Comparison of ENCODE assay signal across 8 cellular contexts in genomic region chr12:48980953-48981756, GRCh38. TPM values are rescaled to one million over a fixed set of nuclear protein-coding genes. Genes with fewer than 3 reads are reported as not detected.
DNase-seq lines count a peak whose midpoint lies in the region; ATAC-seq, FAIRE-seq and TF ChIP-seq lines count a peak whose summit lies in the region.

No MANE protein-coding gene starts in this region.

- peaks cover 0 to 5% (median 0%) of the 10 kb centered on the region in 7 donors for H3K9me3 Mint-ChIP-seq in CD4-positive, CD25-positive, alpha-beta regulatory T cell

- peaks cover 73% of the 10 kb centered on the region for H3K27me3 Mint-ChIP-seq in CD4-positive, CD25-positive, alpha-beta regulatory T cell

- no peaks in the 10 kb centered on the region for H3K9me3 ChIP-seq in CD4-positive, CD25-positive, alpha-beta regulatory T cell (ENCODE audit: control insufficient read depth in 2 of 2, low read length in 2 of 2)
- H3K9me3 ChIP-seq in NT2/D1 (ENCODE audit: insufficient read depth, low read length) (peaks cover 16% of the 10 kb centered on the region; the same call in 1 of the 2 replicates), GM12878 (replicated peaks; ENCODE audit: control insufficient read depth, insufficient read depth, low read length) (no peaks in the 10 kb centered on the region), right lobe of liver (no peaks in the 10 kb centered on the region), thoracic aorta (no peaks in the 10 kb centered on the region), kidney (ENCODE audit: control insufficient read depth in 1 of 2, low read length in 2 of 2) (no peaks in the 10 kb centered on the region)

- intact Hi-C loops in GM12878 (cut with micrococcal nuclease; ENCODE audit: unreplicated experiment) = no loop called here
- intact Hi-C loops in right lobe of liver (cut with DNase I) = no loop called here
- intact Hi-C loops in kidney (cut with DNase I) = no loop called here

- H3K27ac Mint-ChIP-seq in CD4-positive, CD25-positive, alpha-beta regulatory T cell = peak overlapping the region; percentile 63 to 92 (median 91)

- H3K4me1 Mint-ChIP-seq in CD4-positive, CD25-positive, alpha-beta regulatory T cell = peaks cover 0 to 49% (median 18%) of the 10 kb centered on the region in 4 donors

- H3K4me3 ChIP-seq in CD4-positive, CD25-positive, alpha-beta regulatory T cell (ENCODE audit: low read depth, low read length) = peak overlapping the region; percentile 48
- peak overlapping the region; percentile 43 for H3K4me3 ChIP-seq in NT2/D1 (ENCODE audit: insufficient read length, low read depth)
- H3K4me3 ChIP-seq in GM12878 = no peak overlapping the region; the same call in 1 of the 2 replicates
- H3K4me3 ChIP-seq in right lobe of liver = peak overlapping the region in 2 of 3 donors; percentile 4 to 9
- H3K4me3 ChIP-seq in thoracic aorta = peak overlapping the region; percentile 63
- H3K4me3 ChIP-seq in kidney (ENCODE audit: low read length in 2 of 2) = peak overlapping the region in 1 of 2 donors; percentile 41

- H3K4me1 ChIP-seq in CD4-positive, CD25-positive, alpha-beta regulatory T cell (ENCODE audit: control insufficient read depth, insufficient read depth, low read length, poor library complexity, severe bottlenecking) = peaks cover 51% of the 10 kb centered on the region
- peaks cover 29% of the 10 kb centered on the region for H3K4me1 ChIP-seq in NT2/D1 (ENCODE audit: insufficient read depth, insufficient read length)
- peaks cover 34% of the 10 kb centered on the region for H3K4me1 ChIP-seq in GM12878 (ENCODE audit: control insufficient read depth, insufficient read depth, low read length)
- H3K4me1 ChIP-seq in right lobe of liver = peaks cover 4 to 34% (median 16%) of the 10 kb centered on the region in 4 donors
- H3K4me1 ChIP-seq in thoracic aorta (ENCODE audit: control insufficient read depth in 1 of 2, low read depth in 2 of 2) = peaks cover 32 to 55% of the 10 kb centered on the region in 2 donors
- peaks cover 17 to 32% of the 10 kb centered on the region in 2 donors for H3K4me1 ChIP-seq in kidney (ENCODE audit: control insufficient read depth in 1 of 2, insufficient read depth in 1 of 2, low read depth in 1 of 2, low read length in 2 of 2)

- CTCF ChIA-PET in GM12878 (lab: Yijun Ruan, JAX) = interaction anchor here (0.7 to 9.5 kb wide), 6 partner anchors 7 to 128 kb away, joined by 3 to 106 read pairs (median 25); partner anchors contain the start of genes DDX23, RND1 and WNT10B

- POLR2A ChIA-PET in GM12878 (lab: Charles Lee) = no interaction called here

- SMC1A ChIA-PET in GM12878 (lab: Charles Lee; ENCODE audit: uncharacterized antibody, unreplicated experiment) = no interaction called here

- peak; percentile 44 to 50 for ATAC-seq in CD4-positive, CD25-positive, alpha-beta regulatory T cell (ENCODE audit: low read depth in 2 of 2)
- ATAC-seq in GM12878 = no peak
- peak; percentile 32 to 53 (median 46) for ATAC-seq in right lobe of liver
- ATAC-seq in thoracic aorta (ENCODE audit: insufficient number of reproducible peaks, low FRiP score, low read depth) = no peak
- no peak for ATAC-seq in GM18505 (IDR thresholded peaks at IDR 0.05; ENCODE audit: unreplicated experiment)
- ATAC-seq in GM21786 (IDR thresholded peaks at IDR 0.05; ENCODE audit: unreplicated experiment) = no peak

- H3K79me2 ChIP-seq in GM12878 (ENCODE audit: control insufficient read depth, insufficient read depth, low read length) = no peaks in the 10 kb centered on the region

- RAD21 ChIA-PET in GM12878 (lab: Charles Lee; ENCODE audit: unreplicated experiment) = no interaction called here

- WGBS in GM12878 (ENCODE audit: insufficient coverage, insufficient replicate concordance, low lambda C conversion rate, missing lambda C conversion rate) = 11% methylated on average over 86 of the region's 91 CpGs
- WGBS in right lobe of liver (ENCODE audit: insufficient coverage, low coverage, low lambda C conversion rate, missing lambda C conversion rate) = 12% methylated on average over 9 of the region's 91 CpGs

- no peaks in the 10 kb centered on the region for H3K36me3 ChIP-seq in CD4-positive, CD25-positive, alpha-beta regulatory T cell (ENCODE audit: control insufficient read depth, insufficient read depth, low read length)
- H3K36me3 ChIP-seq in NT2/D1 (ENCODE audit: insufficient read depth, insufficient read length, low read length) = no peaks in the 10 kb centered on the region
- H3K36me3 ChIP-seq in GM12878 (ENCODE audit: control insufficient read depth in 2 of 2, insufficient read depth in 2 of 2, low read length in 1 of 2) = no peaks in the 10 kb centered on the region
- H3K36me3 ChIP-seq in right lobe of liver = no peaks in the 10 kb centered on the region
- no peaks in the 10 kb centered on the region for H3K36me3 ChIP-seq in thoracic aorta
- no peaks in the 10 kb centered on the region for H3K36me3 ChIP-seq in kidney (ENCODE audit: control insufficient read depth in 1 of 2, insufficient read depth in 2 of 2, low read length in 2 of 2)

- FAIRE-seq in GM12878 (lab: Jason Lieb, UNC) (no peak), kidney (lab: Jason Lieb, UNC) (no peak)

- no peak for TF ChIP-seq POLR2A in GM12878 (IDR thresholded peaks at IDR 0.05; ENCODE audit: low read depth, low read length)
- no peak for TF ChIP-seq POLR2A in right lobe of liver (IDR thresholded peaks at IDR 0.05)
- TF ChIP-seq POLR2A in GM18505 (IDR thresholded peaks at IDR 0.05; ENCODE audit: borderline replicate concordance, extremely low read depth, insufficient read depth, insufficient read length) = no peak

- H3K4me3 Mint-ChIP-seq in CD4-positive, CD25-positive, alpha-beta regulatory T cell = peak overlapping the region; percentile 18 to 92 (median 90)

- in situ Hi-C loops in GM12878 (cut with MboI) = no loop called here

- no peak overlapping the region for H3K27ac ChIP-seq in CD4-positive, CD25-positive, alpha-beta regulatory T cell (ENCODE audit: insufficient read depth, low read length, poor library complexity, severe bottlenecking)
- H3K27ac ChIP-seq in GM12878 (ENCODE audit: control insufficient read depth, insufficient read depth) (no peak overlapping the region), right lobe of liver (no peak overlapping the region), thoracic aorta (no peak overlapping the region), kidney (ENCODE audit: low read depth in 2 of 2, low read length in 2 of 2) (no peak overlapping the region)

- H2AFZ ChIP-seq in GM12878 (ENCODE audit: control insufficient read depth, low read depth, low read length) = no peak overlapping the region

- no peak for TF ChIP-seq CTCF in GM12878 (IDR thresholded peaks at IDR 0.05 in 2 of 3, conservative IDR thresholded peaks at IDR 0.05 in 1 of 3; ENCODE audit: control insufficient read depth in 2 of 3, extremely low read depth in 1 of 3, insufficient read depth in 1 of 3, low read depth in 3 of 3, low read length in 3 of 3)
- TF ChIP-seq CTCF in right lobe of liver (IDR thresholded peaks at IDR 0.05) = peak in 2 of 4 donors; percentile 7 to 27
- TF ChIP-seq CTCF in thoracic aorta (IDR thresholded peaks at IDR 0.05) = no peak
- no peak for TF ChIP-seq CTCF in kidney (IDR thresholded peaks at IDR 0.05; ENCODE audit: borderline replicate concordance, extremely low read depth, insufficient read depth)

- TF ChIP-seq EP300 in GM12878 (IDR thresholded peaks at IDR 0.05; ENCODE audit: borderline replicate concordance in 1 of 2, control insufficient read depth in 1 of 2, low read depth in 2 of 2, low read length in 2 of 2) = no peak

- no peak for TF ChIP-seq RAD21 in GM12878 (IDR thresholded peaks at IDR 0.05; ENCODE audit: insufficient read depth, low read depth, low read length)

- H4K20me1 ChIP-seq in GM12878 (ENCODE audit: control insufficient read depth, insufficient read depth) = no peaks in the 10 kb centered on the region; the same call in 1 of the 2 replicates

- peak; percentile 44 to 84 (median 61) for DNase-seq in CD4-positive, CD25-positive, alpha-beta regulatory T cell
- no peak for DNase-seq in NT2/D1 (ENCODE audit: low read depth, low spot score)
- no peak for DNase-seq in GM12878 (ENCODE audit: low read depth, low spot score)
- DNase-seq in right lobe of liver = peak in 1 of 3 donors; percentile 37
- DNase-seq in thoracic aorta (ENCODE audit: low spot score) = no peak
- DNase-seq in kidney = no peak

- BruUV-seq in GM12878 (replicated peaks; lab: Mats Ljungman, UMichigan) = no TSS peak

- peak overlapping the region; percentile 53 for H3K4me2 ChIP-seq in GM12878 (ENCODE audit: control insufficient read depth, insufficient read depth)

- peaks cover 31% of the 10 kb centered on the region for H3K27me3 ChIP-seq in CD4-positive, CD25-positive, alpha-beta regulatory T cell (ENCODE audit: control insufficient read depth, insufficient read depth, low read length)
- peaks cover 81% of the 10 kb centered on the region for H3K27me3 ChIP-seq in NT2/D1 (ENCODE audit: insufficient read depth, insufficient read length)
- H3K27me3 ChIP-seq in GM12878 (replicated peaks in 1 of 2; ENCODE audit: control insufficient read depth in 2 of 2, insufficient read depth in 2 of 2, low read length in 1 of 2) = peaks cover 26 to 42% of the 10 kb centered on the region in 2 experiments
- peaks cover 8 to 51% of the 10 kb centered on the region in 2 donors for H3K27me3 ChIP-seq in right lobe of liver
- peaks cover 15% of the 10 kb centered on the region for H3K27me3 ChIP-seq in thoracic aorta (replicated peaks; ENCODE audit: insufficient read depth)

- peak overlapping the region; percentile 74 for H3K9ac ChIP-seq in NT2/D1 (ENCODE audit: insufficient read length, low read depth)
- H3K9ac ChIP-seq in GM12878 (ENCODE audit: control insufficient read depth, insufficient read depth, low read length) = no peak overlapping the region
- no peak overlapping the region for H3K9ac ChIP-seq in kidney (ENCODE audit: low read length in 2 of 2)

- H3K36me3 Mint-ChIP-seq in CD4-positive, CD25-positive, alpha-beta regulatory T cell = no peaks in the 10 kb centered on the region

RNA-seq across cellular contexts. Expression of gene WNT1, which starts 3.0 kb away (rescaled TPM):
- total RNA-seq in CD4-positive, CD25-positive, alpha-beta regulatory T cell = 0.62 TPM
- polyA plus RNA-seq in CD4-positive, CD25-positive, alpha-beta regulatory T cell = under 1 TPM in 1 of 4 donors, not detected in 3; 0.39 TPM
- total RNA-seq in GM12878 (2013; cell fraction: nucleolus; rRNA removed) = not detected in 2 replicates
- not detected in 2 replicates for total RNA-seq in GM12878 (2014; rRNA removed)
- total RNA-seq in GM12878 (2014; rRNA removed; fragmentation: Illumina TruSeq; extraction: Trizol) = not detected in 2 replicates
- total RNA-seq in GM12878 (2021) = not detected in 2 replicates
- not detected for polyA plus RNA-seq in GM12878 (2011; ENCODE audit: low read depth)
- not detected in 2 replicates for polyA plus RNA-seq in GM12878 (2011; rRNA removed)
- polyA plus RNA-seq in GM12878 (2011; cell fraction: cytosol; rRNA removed) = 0.13 TPM in 1 of 2 replicates, not detected in the other
- polyA plus RNA-seq in GM12878 (2011; cell fraction: nucleus; rRNA removed) = 0.12 and 0.37 TPM in 2 replicates
- not detected in 2 replicates for polyA plus RNA-seq in GM12878 (2012)
- polyA plus RNA-seq in GM12878 (2014; fragmentation: Illumina TruSeq; extraction: Trizol) = not detected in 2 replicates
- polyA plus RNA-seq in GM12878 (2014; fragmentation: Nextera tagmentation; extraction: Ambion mirVana) = not detected
- polyA plus RNA-seq in GM12878 (2014; rRNA removed) = not detected in 2 replicates
- not detected for polyA plus RNA-seq in GM12878 (2016; fragmentation: Nextera tagmentation; extraction: Ambion mirVana)
- polyA minus RNA-seq in GM12878 (2011; rRNA and poly(A)+ RNA removed) = not detected in 2 replicates
- polyA minus RNA-seq in GM12878 (2011; cell fraction: cytosol; rRNA and poly(A)+ RNA removed) = not detected in 2 replicates
- not detected in 2 replicates for polyA minus RNA-seq in GM12878 (2011; cell fraction: nucleus; rRNA and poly(A)+ RNA removed)
- total RNA-seq in right lobe of liver = not detected
- total RNA-seq in thoracic aorta = 1 to 10 TPM in 1 of 2 donors, not detected in 1; 1.2 TPM
- not detected for total RNA-seq in kidney
- polyA plus RNA-seq in kidney (ENCODE audit: insufficient read depth, low read depth, low replicate concordance) = not detected

RNA-seq across cellular contexts. Expression of gene WNT10B, which starts 9.6 kb away (rescaled TPM):
- total RNA-seq in CD4-positive, CD25-positive, alpha-beta regulatory T cell = 1.6 TPM
- polyA plus RNA-seq in CD4-positive, CD25-positive, alpha-beta regulatory T cell = not detected
- 2.5 and 2.8 TPM in 2 replicates for total RNA-seq in GM12878 (2013; cell fraction: nucleolus; rRNA removed)
- total RNA-seq in GM12878 (2014; rRNA removed) = 0.27 and 0.45 TPM in 2 replicates
- 0.27 and 0.37 TPM in 2 replicates for total RNA-seq in GM12878 (2014; rRNA removed; fragmentation: Illumina TruSeq; extraction: Trizol)
- total RNA-seq in GM12878 (2021) = 0.61 and 0.95 TPM in 2 replicates
- not detected for polyA plus RNA-seq in GM12878 (2011; ENCODE audit: low read depth)
- polyA plus RNA-seq in GM12878 (2011; rRNA removed) = 1.1 and 1.5 TPM in 2 replicates
- 1.5 and 1.9 TPM in 2 replicates for polyA plus RNA-seq in GM12878 (2011; cell fraction: cytosol; rRNA removed)
- polyA plus RNA-seq in GM12878 (2011; cell fraction: nucleus; rRNA removed) = 3.3 and 5.2 TPM in 2 replicates
- polyA plus RNA-seq in GM12878 (2012) = 0.10 and 0.19 TPM in 2 replicates
- polyA plus RNA-seq in GM12878 (2014; fragmentation: Illumina TruSeq; extraction: Trizol) = 0.16 and 0.22 TPM in 2 replicates
- polyA plus RNA-seq in GM12878 (2014; fragmentation: Nextera tagmentation; extraction: Ambion mirVana) = under 1 TPM; 0.09 to 0.10 TPM
- polyA plus RNA-seq in GM12878 (2014; rRNA removed) = 0.70 and 0.73 TPM in 2 replicates
- under 1 TPM; 0.21 to 0.46 TPM for polyA plus RNA-seq in GM12878 (2016; fragmentation: Nextera tagmentation; extraction: Ambion mirVana)
- 0.66 and 0.98 TPM in 2 replicates for polyA minus RNA-seq in GM12878 (2011; rRNA and poly(A)+ RNA removed)
- polyA minus RNA-seq in GM12878 (2011; cell fraction: cytosol; rRNA and poly(A)+ RNA removed) = 1.3 TPM in 1 of 2 replicates, not detected in the other
- 1.6 and 1.8 TPM in 2 replicates for polyA minus RNA-seq in GM12878 (2011; cell fraction: nucleus; rRNA and poly(A)+ RNA removed)
- under 1 TPM in 2 of 6 experiments, not detected in 4; 0.12 TPM for total RNA-seq in right lobe of liver
- 1 to 10 TPM in 1 of 2 donors, under 1 TPM in 1; 0.54 to 2.3 TPM for total RNA-seq in thoracic aorta
- 1.9 TPM for total RNA-seq in kidney
- polyA plus RNA-seq in kidney (ENCODE audit: insufficient read depth, low read depth, low replicate concordance) = not detected

RNA-seq across cellular contexts. Expression of gene DDN, which starts 18.0 kb away (rescaled TPM):
- 0.39 TPM for total RNA-seq in CD4-positive, CD25-positive, alpha-beta regulatory T cell
- polyA plus RNA-seq in CD4-positive, CD25-positive, alpha-beta regulatory T cell = not detected
- 3.6 and 4.6 TPM in 2 replicates for total RNA-seq in GM12878 (2013; cell fraction: nucleolus; rRNA removed)
- total RNA-seq in GM12878 (2014; rRNA removed) = 9.6 and 11.4 TPM in 2 replicates
- total RNA-seq in GM12878 (2014; rRNA removed; fragmentation: Illumina TruSeq; extraction: Trizol) = 5.1 and 5.5 TPM in 2 replicates
- total RNA-seq in GM12878 (2021) = 11.5 and 13.4 TPM in 2 replicates
- 1.5 TPM for polyA plus RNA-seq in GM12878 (2011; ENCODE audit: low read depth)
- polyA plus RNA-seq in GM12878 (2011; rRNA removed) = 1.5 and 2.0 TPM in 2 replicates
- 2.1 and 2.6 TPM in 2 replicates for polyA plus RNA-seq in GM12878 (2011; cell fraction: cytosol; rRNA removed)
- 4.1 and 5.1 TPM in 2 replicates for polyA plus RNA-seq in GM12878 (2011; cell fraction: nucleus; rRNA removed)
- polyA plus RNA-seq in GM12878 (2012) = 2.3 and 2.7 TPM in 2 replicates
- polyA plus RNA-seq in GM12878 (2014; fragmentation: Illumina TruSeq; extraction: Trizol) = 3.0 and 6.1 TPM in 2 replicates
- under 1 TPM; 0.10 to 0.22 TPM for polyA plus RNA-seq in GM12878 (2014; fragmentation: Nextera tagmentation; extraction: Ambion mirVana)
- polyA plus RNA-seq in GM12878 (2014; rRNA removed) = 7.4 and 10.1 TPM in 2 replicates
- polyA plus RNA-seq in GM12878 (2016; fragmentation: Nextera tagmentation; extraction: Ambion mirVana) = 1 to 10 TPM in 1 of 2 experiments, under 1 TPM in 1; 0.70 to 1.0 TPM
- polyA minus RNA-seq in GM12878 (2011; rRNA and poly(A)+ RNA removed) = 1.5 and 2.7 TPM in 2 replicates
- 1.3 and 1.5 TPM in 2 replicates for polyA minus RNA-seq in GM12878 (2011; cell fraction: cytosol; rRNA and poly(A)+ RNA removed)
- 1.7 and 2.6 TPM in 2 replicates for polyA minus RNA-seq in GM12878 (2011; cell fraction: nucleus; rRNA and poly(A)+ RNA removed)
- under 1 TPM in 2 of 6 experiments, not detected in 4; 0.18 to 0.19 TPM for total RNA-seq in right lobe of liver
- total RNA-seq in thoracic aorta = under 1 TPM in 1 of 2 donors, not detected in 1; 0.14 TPM
- total RNA-seq in kidney = not detected
- 27.0 TPM for polyA plus RNA-seq in kidney (ENCODE audit: insufficient read depth, low read depth, low replicate concordance)

RNA-seq across cellular contexts. Expression of gene ARF3, which starts 23.9 kb away (rescaled TPM):
- 79.4 TPM for total RNA-seq in CD4-positive, CD25-positive, alpha-beta regulatory T cell
- 10 to 100 TPM; 21.2 to 30.5 (median 23.6) TPM for polyA plus RNA-seq in CD4-positive, CD25-positive, alpha-beta regulatory T cell
- total RNA-seq in GM12878 (2013; cell fraction: nucleolus; rRNA removed) = 43.5 and 44.5 TPM in 2 replicates
- total RNA-seq in GM12878 (2014; rRNA removed) (59.2 and 60.3 TPM in 2 replicates), GM12878 (2014; rRNA removed; fragmentation: Illumina TruSeq; extraction: Trizol) (50.3 and 50.4 TPM in 2 replicates), GM12878 (2021) (163 and 169 TPM in 2 replicates), right lobe of liver (10 to 100 TPM; 30.9 to 50.7 (median 47.2) TPM), thoracic aorta (10 to 100 TPM; 63.4 to 65.8 TPM), kidney (229 TPM)
- polyA plus RNA-seq in GM12878 (2011; ENCODE audit: low read depth) = 52.8 TPM
- polyA plus RNA-seq in GM12878 (2011; rRNA removed) (222 and 263 TPM in 2 replicates), GM12878 (2014; fragmentation: Illumina TruSeq; extraction: Trizol) (93.4 and 95.4 TPM in 2 replicates), GM12878 (2014; fragmentation: Nextera tagmentation; extraction: Ambion mirVana) (10 to 100 TPM in 1 of 2 experiments, 1 to 10 TPM in 1; 8.7 to 13.2 TPM), GM12878 (2014; rRNA removed) (85.6 and 94.5 TPM in 2 replicates), GM12878 (2016; fragmentation: Nextera tagmentation; extraction: Ambion mirVana) (10 to 100 TPM; 67.2 to 81.5 TPM), kidney (ENCODE audit: insufficient read depth, low read depth, low replicate concordance) (111 TPM)
- polyA plus RNA-seq in GM12878 (2011; cell fraction: cytosol; rRNA removed) = 280 and 304 TPM in 2 replicates
- polyA plus RNA-seq in GM12878 (2011; cell fraction: nucleus; rRNA removed) = 114 and 134 TPM in 2 replicates
- polyA plus RNA-seq in GM12878 (2012) = 81.3 and 83.4 TPM in 2 replicates
- 138 and 178 TPM in 2 replicates for polyA minus RNA-seq in GM12878 (2011; rRNA and poly(A)+ RNA removed)
- polyA minus RNA-seq in GM12878 (2011; cell fraction: cytosol; rRNA and poly(A)+ RNA removed) = 35.9 and 43.8 TPM in 2 replicates
- polyA minus RNA-seq in GM12878 (2011; cell fraction: nucleus; rRNA and poly(A)+ RNA removed) = 16.8 and 38.7 TPM in 2 replicates

RNA-seq across cellular contexts. Expression of gene PRKAG1, which starts 37.4 kb away (rescaled TPM):
- total RNA-seq in CD4-positive, CD25-positive, alpha-beta regulatory T cell = 51.3 TPM
- polyA plus RNA-seq in CD4-positive, CD25-positive, alpha-beta regulatory T cell = 10 to 100 TPM; 59.3 to 83.8 (median 64.9) TPM
- 25.8 and 31.4 TPM in 2 replicates for total RNA-seq in GM12878 (2013; cell fraction: nucleolus; rRNA removed)
- 49.5 and 58.1 TPM in 2 replicates for total RNA-seq in GM12878 (2014; rRNA removed)
- total RNA-seq in GM12878 (2014; rRNA removed; fragmentation: Illumina TruSeq; extraction: Trizol) = 62.6 and 62.8 TPM in 2 replicates
- total RNA-seq in GM12878 (2021) = 43.7 and 46.4 TPM in 2 replicates
- 46.6 TPM for polyA plus RNA-seq in GM12878 (2011; ENCODE audit: low read depth)
- polyA plus RNA-seq in GM12878 (2011; rRNA removed) = 91.6 and 102 TPM in 2 replicates
- polyA plus RNA-seq in GM12878 (2011; cell fraction: cytosol; rRNA removed) = 68.6 and 71.3 TPM in 2 replicates
- polyA plus RNA-seq in GM12878 (2011; cell fraction: nucleus; rRNA removed) = 39.9 and 44.5 TPM in 2 replicates
- polyA plus RNA-seq in GM12878 (2012) = 35.3 and 41.2 TPM in 2 replicates
- 80.9 and 102 TPM in 2 replicates for polyA plus RNA-seq in GM12878 (2014; fragmentation: Illumina TruSeq; extraction: Trizol)
- polyA plus RNA-seq in GM12878 (2014; fragmentation: Nextera tagmentation; extraction: Ambion mirVana) = 10 to 100 TPM; 61.5 to 70.9 TPM
- polyA plus RNA-seq in GM12878 (2014; rRNA removed) = 38.3 and 44.5 TPM in 2 replicates
- polyA plus RNA-seq in GM12878 (2016; fragmentation: Nextera tagmentation; extraction: Ambion mirVana) = 10 to 100 TPM; 58.5 to 60.3 TPM
- 45.2 and 54.1 TPM in 2 replicates for polyA minus RNA-seq in GM12878 (2011; rRNA and poly(A)+ RNA removed)
- 14.2 and 23.2 TPM in 2 replicates for polyA minus RNA-seq in GM12878 (2011; cell fraction: cytosol; rRNA and poly(A)+ RNA removed)
- polyA minus RNA-seq in GM12878 (2011; cell fraction: nucleus; rRNA and poly(A)+ RNA removed) = 8.8 and 19.9 TPM in 2 replicates
- total RNA-seq in right lobe of liver = 10 to 100 TPM; 24.8 to 36.2 (median 30.1) TPM
- 10 to 100 TPM; 53.2 to 68.1 TPM for total RNA-seq in thoracic aorta
- total RNA-seq in kidney = 57.1 TPM
- 58.4 TPM for polyA plus RNA-seq in kidney (ENCODE audit: insufficient read depth, low read depth, low replicate concordance)

Comparison
In these comparisons a context has a peak if more than half of its experiments do, and no peak if none do; other contexts are left out.
1. ATAC-seq: peak in CD4-positive, CD25-positive, alpha-beta regulatory T cell (2 of 2) and right lobe of liver (4 of 4); none in GM12878 (single experiment), thoracic aorta (single experiment), GM18505 (single experiment) and GM21786 (single experiment).
2. DNase-seq: peak in CD4-positive, CD25-positive, alpha-beta regulatory T cell (3 of 3); none in NT2/D1 (single experiment), GM12878 (single experiment), thoracic aorta (single experiment) and kidney (single experiment).